Comparison of ENCODE assay signal across 19 cellular contexts in the genomic region with DNA sequence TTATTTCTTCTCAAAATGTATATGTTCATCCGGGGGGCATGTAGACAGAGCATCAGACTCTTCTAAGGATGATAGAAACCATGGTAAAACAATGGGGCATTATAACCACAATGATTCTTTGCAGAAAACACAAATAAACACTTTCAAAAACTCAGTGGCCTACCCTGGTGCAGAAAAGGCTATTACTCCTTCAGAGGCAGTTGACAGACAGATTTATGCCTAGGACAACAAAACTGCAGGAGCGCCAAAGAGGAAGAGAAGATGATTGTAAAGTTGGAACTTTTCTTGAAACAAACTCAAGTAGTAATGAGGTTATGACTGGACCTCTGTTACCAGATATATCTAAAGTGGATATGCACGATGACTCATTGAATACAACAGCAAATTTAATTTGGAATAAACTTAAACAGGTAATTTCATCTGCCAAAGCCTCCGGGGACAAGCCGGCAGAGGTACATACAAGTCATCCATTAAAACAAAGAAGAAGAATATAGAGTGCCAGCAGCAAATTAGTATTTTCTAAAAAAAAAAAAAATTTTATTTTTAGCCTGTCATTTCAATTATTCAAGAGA.
A peak's percentile ranks its signal among the peaks of the same experiment; 100 is the strongest.
DNase-seq lines count a peak whose midpoint lies in the region; ATAC-seq and TF ChIP-seq lines count a peak whose summit lies in the region.
"Had no signal": no experiment of that assay in that cellular context is flagged by ENCODE, and none has a peak within 500 bp of the region (broad histone marks: within the 10 kb centered on the region; RNA-seq: fewer than 3 reads in every experiment).

No MANE protein-coding gene starts in this region.

- H3K14ac ChIP-seq in IMR-90 (replicated peaks; ENCODE audit: low read depth, low read length): no peak overlapping the region

- no TSS peak for BruUV-seq in IMR-90 (replicated peaks; lab: Mats Ljungman, UMichigan)

- H3K4me1 Mint-ChIP-seq in neural progenitor cell: peaks cover 6% of the 10 kb centered on the region
- H3K4me1 Mint-ChIP-seq: CD14-positive monocyte had no signal

- no peak overlapping the region for H4K8ac ChIP-seq in IMR-90 (ENCODE audit: low read depth in 2 of 2, low read length in 2 of 2)

- H2AK9ac ChIP-seq in IMR-90 (replicated peaks; ENCODE audit: low read depth, low read length, poor library complexity): no peak overlapping the region

- H3K27me3 ChIP-seq in IMR-90 (ENCODE audit: control insufficient read depth, insufficient read depth, low read length) (no peaks in the 10 kb centered on the region), neural progenitor cell (no peaks in the 10 kb centered on the region)

- no peak overlapping the region for H3K18ac ChIP-seq in IMR-90 (ENCODE audit: low read depth, low read length)

- H2BK15ac ChIP-seq in IMR-90 (ENCODE audit: low read depth, low read length): no peak overlapping the region

- no peak overlapping the region for H3K4ac ChIP-seq in IMR-90 (ENCODE audit: low read depth, low read length)

- no peaks in the 10 kb centered on the region for H3K9me3 ChIP-seq in IMR-90 (ENCODE audit: control insufficient read depth, insufficient read depth, low read length)
- no peaks in the 10 kb centered on the region for H3K9me3 ChIP-seq in neural progenitor cell (ENCODE audit: low read depth)

- H3K27ac Mint-ChIP-seq in neural progenitor cell: no peak overlapping the region
- H3K27ac Mint-ChIP-seq: CD14-positive monocyte had no signal

- H2BK20ac ChIP-seq in IMR-90 (ENCODE audit: low read depth, low read length): no peak overlapping the region

- H2BK5ac ChIP-seq in IMR-90 (ENCODE audit: low read depth, low read length, poor library complexity, severe bottlenecking): no peak overlapping the region

- intact Hi-C loops in IMR-90 (cut with micrococcal nuclease): no loop called here

- no peak overlapping the region for H3K56ac ChIP-seq in IMR-90 (ENCODE audit: extremely low read depth, insufficient read depth, low read length)

- no peaks in the 10 kb centered on the region for H3K79me2 ChIP-seq in neural progenitor cell (ENCODE audit: low read depth)

- CTCF ChIA-PET in IMR-90 (lab: Yijun Ruan, JAX): no interaction called here

- no CpG with 5 or more reads among the region's 5 CpGs for WGBS in IMR-90 (ENCODE audit: extremely low coverage in 2 of 2, insufficient read length in 1 of 2), 2 experiments

- H4K20me1 ChIP-seq in IMR-90 (ENCODE audit: insufficient read depth, low read length) (no peaks in the 10 kb centered on the region), neural progenitor cell (ENCODE audit: low read depth) (no peaks in the 10 kb centered on the region)

- POLR2A ChIA-PET in IMR-90 (lab: Charles Lee; ENCODE audit: unreplicated experiment): no interaction called here

- H3K9me3 Mint-ChIP-seq in neural progenitor cell: no peaks in the 10 kb centered on the region

- no peaks in the 10 kb centered on the region for H3K27me3 Mint-ChIP-seq in neural progenitor cell (ENCODE audit: insufficient read depth, low read depth)

- H3K36me3 ChIP-seq in IMR-90 (ENCODE audit: control insufficient read depth, insufficient read depth, low read length): no peaks in the 10 kb centered on the region
- H3K36me3 ChIP-seq in neural progenitor cell: no peaks in the 10 kb centered on the region

- no peaks in the 10 kb centered on the region for H3K9me1 ChIP-seq in IMR-90 (ENCODE audit: insufficient read depth, low read length)

- no peak overlapping the region for H2AFZ ChIP-seq in IMR-90 (replicated peaks; ENCODE audit: low read length, poor library complexity)
- H2AFZ ChIP-seq in neural progenitor cell (replicated peaks): peak overlapping the region; percentile 50

- H2AK5ac ChIP-seq in IMR-90 (ENCODE audit: low read depth, low read length): no peak overlapping the region

- no peak overlapping the region for H3K9ac ChIP-seq in IMR-90 (ENCODE audit: low read depth, low read length)
- H3K9ac ChIP-seq in neural progenitor cell: no peak overlapping the region

- H3F3A ChIP-seq in neural progenitor cell (ENCODE audit: low read depth): no peaks in the 10 kb centered on the region

- dilution Hi-C loops in IMR-90 (cut with HindIII; ENCODE audit: low sequenced_read_pairs, unreplicated experiment): no loop called here

- no peak for TF ChIP-seq CTCF in IMR-90 (conservative IDR thresholded peaks at IDR 0.05; ENCODE audit: low read depth, low read length)
- TF ChIP-seq CTCF in neural progenitor cell (IDR thresholded peaks at IDR 0.05): no peak

- TF ChIP-seq RAD21 in IMR-90 (IDR thresholded peaks at IDR 0.05; ENCODE audit: low read length): no peak

- TF ChIP-seq POLR2A in IMR-90 (IDR thresholded peaks at IDR 0.05; ENCODE audit: low read depth, low read length): no peak

- H3K27ac ChIP-seq in IMR-90 (ENCODE audit: insufficient read depth, low read length) (no peak overlapping the region), neural progenitor cell (no peak overlapping the region)

- H3K79me1 ChIP-seq in IMR-90 (ENCODE audit: low read depth in 1 of 2, low read length in 2 of 2): no peaks in the 10 kb centered on the region

- no peak overlapping the region for H3K4me3 Mint-ChIP-seq in neural progenitor cell
- H3K4me3 Mint-ChIP-seq: CD14-positive monocyte had no signal

- H3K4me2 ChIP-seq in IMR-90 (ENCODE audit: low read depth, low read length) (no peak overlapping the region), neural progenitor cell (no peak overlapping the region)

- no peak overlapping the region for H4K5ac ChIP-seq in IMR-90 (ENCODE audit: low read depth, low read length)

- no peaks in the 10 kb centered on the region for H3K4me1 ChIP-seq in IMR-90 (ENCODE audit: control insufficient read depth, insufficient read depth, low read length)
- no peaks in the 10 kb centered on the region for H3K4me1 ChIP-seq in neural progenitor cell

- H3K36me3 Mint-ChIP-seq in neural progenitor cell: no peaks in the 10 kb centered on the region
- H3K36me3 Mint-ChIP-seq: CD14-positive monocyte had no signal

- no peak overlapping the region for H2BK120ac ChIP-seq in IMR-90 (ENCODE audit: low read depth, low read length)

- H3K23ac ChIP-seq in IMR-90 (ENCODE audit: low read depth, low read length): no peak overlapping the region

- in situ Hi-C loops in IMR-90 (cut with MboI; ENCODE audit: low sequenced_read_pairs): no loop called here

- H4K91ac ChIP-seq in IMR-90 (ENCODE audit: insufficient read depth, low read depth, low read length): no peak overlapping the region

- DNase-seq in COLO829 (ENCODE audit: low spot score): peak; percentile 40
- peak; percentile 6 for DNase-seq in IMR-90
- DNase-seq in neural progenitor cell (ENCODE audit: low spot score): no peak
- no peak for DNase-seq in Ammon's horn (ENCODE audit: low spot score)
- DNase-seq in NCI-H2227 (lab: John Stamatoyannopoulos, UW; ENCODE audit: unreplicated experiment): no peak
- no peak for DNase-seq in stimulated activated CD4-positive, alpha-beta T cell treated with anti-CD3 and anti-CD28 coated beads, Interleukin-15, amount 100 ng/mL, for 24 hours
- DNase-seq: 8988T, DMS53, GF-D8, KG1, NCI-H1105, NCI-H1694, NCI-H2081, NCI-H2171, NCI-H526, Right ventricle myocardium superior had no signal

- no peak overlapping the region for H3K4me3 ChIP-seq in IMR-90 (ENCODE audit: insufficient read depth, low read depth, low read length)
- H3K4me3 ChIP-seq in neural progenitor cell: no peak overlapping the region

- no peak for ATAC-seq in IMR-90 (ENCODE audit: low read depth)
- ATAC-seq in SK-N-SH treated with all-trans-retinoic acid at 6 μM for 48 hours: peak; percentile 88
- ATAC-seq: HepG2 had no signal

TF ChIP-seq in IMR-90, 13 proteins besides CTCF, POLR2A, EP300 and RAD21 (continues in another document):
- TF ChIP-seq CEBPB (IDR thresholded peaks at IDR 0.05; ENCODE audit: low read depth, low read length) (no peak), CHD1 (IDR thresholded peaks at IDR 0.05; ENCODE audit: low read depth, low read length) (no peak), RFX5 (IDR thresholded peaks at IDR 0.05; ENCODE audit: low read depth, low read length) (no peak), MAZ (IDR thresholded peaks at IDR 0.05; ENCODE audit: borderline replicate concordance, low read depth, low read length) (no peak), SMC3 (IDR thresholded peaks at IDR 0.05; ENCODE audit: low read depth, low read length) (no peak)
- TF ChIP-seq, protein P1, sequence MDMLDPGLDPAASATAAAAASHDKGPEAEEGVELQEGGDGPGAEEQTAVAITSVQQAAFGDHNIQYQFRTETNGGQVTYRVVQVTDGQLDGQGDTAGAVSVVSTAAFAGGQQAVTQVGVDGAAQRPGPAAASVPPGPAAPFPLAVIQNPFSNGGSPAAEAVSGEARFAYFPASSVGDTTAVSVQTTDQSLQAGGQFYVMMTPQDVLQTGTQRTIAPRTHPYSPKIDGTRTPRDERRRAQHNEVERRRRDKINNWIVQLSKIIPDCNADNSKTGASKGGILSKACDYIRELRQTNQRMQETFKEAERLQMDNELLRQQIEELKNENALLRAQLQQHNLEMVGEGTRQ (IDR thresholded peaks at IDR 0.05; ENCODE audit: low read depth, low read length): no peak

TF ChIP-seq in SK-N-SH treated with all-trans-retinoic acid at 6 μM for 48 hours, 23 proteins besides CTCF, POLR2A, EP300 and RAD21 (continues in another document):
- peak; percentile 81 for TF ChIP-seq TOX (CRISPR knock-in tag; IDR thresholded peaks at IDR 0.05; ENCODE audit: borderline replicate concordance)
- TF ChIP-seq ZNF565 (CRISPR knock-in tag; conservative IDR thresholded peaks at IDR 0.05; ENCODE audit: low read depth): no peak
- peak; percentile 93 for TF ChIP-seq ISL1 (CRISPR knock-in tag; IDR thresholded peaks at IDR 0.05)
- TF ChIP-seq ZC3H10 (CRISPR knock-in tag; IDR thresholded peaks at IDR 0.05): peak; percentile 75; the same call in 1 of the 2 replicates
- no peak for TF ChIP-seq ARNTL (CRISPR knock-in tag; IDR thresholded peaks at IDR 0.05; ENCODE audit: borderline replicate concordance, low read depth)

Comparison
In these comparisons a context has a peak if more than half of its experiments do, and no peak if none do; other contexts are left out.
1. DNase-seq: peak in COLO829 (single experiment) and IMR-90 (single experiment); none in neural progenitor cell (single experiment), Ammon's horn (single experiment), NCI-H2227 (single experiment) and stimulated activated CD4-positive, alpha-beta T cell treated with anti-CD3 and anti-CD28 coated beads, Interleukin-15, amount 100 ng/mL, for 24 hours (single experiment).